1 cellular context compared by ENCODE assay signal in genomic region chr20:50071039-50071888, GRCh38.
TF ChIP-seq lines count a peak whose summit lies in the region.

No MANE protein-coding gene starts in this region.

TF ChIP-seq in GM12878, 131 proteins besides CTCF, POLR2A, EP300 and RAD21 (continued from another document and continues in another):
- TF ChIP-seq E2F8 (IDR thresholded peaks at IDR 0.05; ENCODE audit: low read depth, partially characterized antibody) (no peak), MTA2 (IDR thresholded peaks at IDR 0.05; ENCODE audit: low read depth) (no peak), CHD4 (IDR thresholded peaks at IDR 0.05) (no peak), EED (IDR thresholded peaks at IDR 0.05; ENCODE audit: low read depth) (no peak), ZBTB4 (CRISPR knock-in tag; IDR thresholded peaks at IDR 0.05) (no peak), POU2F2 (IDR thresholded peaks at IDR 0.05; ENCODE audit: borderline replicate concordance, low read depth, low read length) (peak; percentile 25; the same call in 1 of the 3 replicates), CBX3 (IDR thresholded peaks at IDR 0.05; ENCODE audit: borderline replicate concordance, low read depth) (no peak), SKIL (IDR thresholded peaks at IDR 0.05; ENCODE audit: low read depth, poor library complexity, severe bottlenecking) (no peak), IKZF1 (conservative IDR thresholded peaks at IDR 0.05) (peak; percentile 26; the same call in 1 of the 2 replicates), ZZZ3 (IDR thresholded peaks at IDR 0.05; ENCODE audit: control insufficient read depth, insufficient read length, low read depth) (no peak), SP1 (IDR thresholded peaks at IDR 0.05; ENCODE audit: low read depth, low read length) (peak; percentile 27), CUX1 (IDR thresholded peaks at IDR 0.05; ENCODE audit: insufficient replicate concordance, low read depth, low read length) (no peak), NR2C2 (IDR thresholded peaks at IDR 0.05; ENCODE audit: borderline replicate concordance, control insufficient read depth, insufficient read length, low read depth) (no peak), TCF12 (IDR thresholded peaks at IDR 0.05; ENCODE audit: low read depth, low read length) (no peak), ZSCAN29 (IDR thresholded peaks at IDR 0.05) (no peak), ZNF622 (IDR thresholded peaks at IDR 0.05) (no peak), TARDBP (IDR thresholded peaks at IDR 0.05; ENCODE audit: borderline replicate concordance) (peak; percentile 63; the same call in 1 of the 2 replicates), FOS (IDR thresholded peaks at IDR 0.05; ENCODE audit: borderline replicate concordance, extremely low read depth, insufficient read length) (no peak), ZNF592 (IDR thresholded peaks at IDR 0.05) (peak; percentile 39; the same call in 1 of the 2 replicates), NBN (IDR thresholded peaks at IDR 0.05) (peak; percentile 67), BCLAF1 (IDR thresholded peaks at IDR 0.05) (no peak), ATF7 (IDR thresholded peaks at IDR 0.05; ENCODE audit: low read depth) (peak; percentile 43), RELA (IDR thresholded peaks at IDR 0.05; ENCODE audit: borderline replicate concordance, partially characterized antibody) (peak; percentile 39), ZBTB11 (CRISPR knock-in tag; IDR thresholded peaks at IDR 0.05) (no peak), LARP7 (IDR thresholded peaks at IDR 0.05) (0 out of 2 replicates have a peak, but pooled peaks have one; percentile 59), CREM (IDR thresholded peaks at IDR 0.05; ENCODE audit: low read depth) (peak; percentile 58)
